Comparison of ENCODE assay signal across 30 cellular contexts in the genomic region with DNA sequence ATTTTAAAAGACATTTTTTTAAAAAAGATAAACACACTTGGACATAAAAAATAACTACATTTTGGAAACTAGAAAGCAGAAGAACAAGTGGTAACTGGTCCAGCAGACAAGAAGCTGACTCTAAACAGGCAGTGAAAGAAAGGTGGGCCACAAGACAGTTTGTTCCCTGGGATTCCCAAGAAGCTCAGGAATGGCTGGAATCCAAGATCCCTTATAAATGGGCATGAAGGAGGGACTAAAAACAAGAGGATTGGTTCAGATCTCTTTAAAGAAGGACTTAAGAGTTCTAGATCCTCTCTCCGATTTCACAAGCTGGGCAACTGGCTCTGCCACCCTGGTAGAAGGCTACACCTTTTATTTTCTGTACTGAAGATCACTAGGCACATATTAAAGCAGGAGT.
"Had no signal": no experiment of that assay in that cellular context is flagged by ENCODE, and none has a peak within 500 bp of the region (broad histone marks: within the 10 kb centered on the region; RNA-seq: fewer than 3 reads in every experiment).

No MANE protein-coding gene starts in this region.

- H3K36me3 ChIP-seq: heart left ventricle, left ventricle myocardium inferior, ovary, right lobe of liver, tibial nerve, WERI-Rb-1 had no signal

- FAIRE-seq: islet of Langerhans had no signal

- DNase-seq: activated CD4-positive, alpha-beta memory T cell treated with anti-CD3 and anti-CD28 coated beads, Interleukin-2, amount 10 ng/mL, durations not matched to agents 7 days and 5 days; activated CD4-positive, alpha-beta T cell treated with anti-CD3 and anti-CD28 coated beads, Interleukin-2, amount 10 ng/mL, durations not matched to agents 24 days and 14 days; activated CD4-positive, CD25-positive, alpha-beta regulatory T cell treated with anti-CD3 and anti-CD28 coated beads, Interleukin-2, amount 50 U/mL, for 72 hours; activated CD8-positive, alpha-beta memory T cell treated with anti-CD3 and anti-CD28 coated beads, Interleukin-2, amount 50 U/mL, for 48 hours; activated gamma-delta T cell treated with Interleukin-2 at 50 U/mL for 16 hours; activated naive CD4-positive, alpha-beta T cell treated with anti-CD3 and anti-CD28 coated beads, Interleukin-2, amount 50 U/mL, for 16 hours; activated T-cell treated with anti-CD3 and anti-CD28 coated beads, Interleukin-2, amount 50 U/mL, for 24 hours; amniotic stem cell; caudate nucleus; cortex of kidney; foreskin fibroblast; heart left ventricle; hypothalamus; left ventricle myocardium inferior; ovary; right lobe of liver; stimulated activated CD4-positive, alpha-beta T cell treated with anti-CD3 and anti-CD28 coated beads, Interleukin-12 subunit alpha, Interleukin-12 subunit beta, amount 100 ng/mL, for 4 hours; stimulated activated CD4-positive, alpha-beta T cell treated with anti-CD3 and anti-CD28 coated beads, Interleukin-4, amount 100 ng/mL, for 1 hour; SW 1271; T-helper 17 cell; T1000; WERI-Rb-1 had no signal

- ATAC-seq: activated T-helper 17 cell treated with anti-CD3 and anti-CD28 coated beads, Interleukin-2, amount 50 U/mL, for 72 hours; esophagus mucosa; heart left ventricle; right lobe of liver; T-helper 17 cell had no signal

- H3K4me3 Mint-ChIP-seq: activated CD4-positive, alpha-beta memory T cell treated with anti-CD3 and anti-CD28 coated beads, Interleukin-2, amount 10 ng/mL, durations not matched to agents 7 days and 5 days; activated CD4-positive, alpha-beta T cell treated with anti-CD3 and anti-CD28 coated beads, Interleukin-2, amount 10 ng/mL, durations not matched to agents 24 days and 14 days; activated T-cell treated with anti-CD3 and anti-CD28 coated beads, Interleukin-2, amount 50 U/mL, for 24 hours; activated T-helper 17 cell treated with anti-CD3 and anti-CD28 coated beads, Interleukin-2, amount 50 U/mL, for 72 hours; nephron; T-helper 17 cell had no signal

- H3K4me3 ChIP-seq: heart left ventricle, left ventricle myocardium inferior, lung, ovary, right lobe of liver, skin epidermis, tibial nerve had no signal

- H3K27ac Mint-ChIP-seq: activated CD4-positive, alpha-beta memory T cell treated with anti-CD3 and anti-CD28 coated beads, Interleukin-2, amount 10 ng/mL, durations not matched to agents 7 days and 5 days; activated CD4-positive, alpha-beta T cell treated with anti-CD3 and anti-CD28 coated beads, Interleukin-2, amount 10 ng/mL, durations not matched to agents 24 days and 14 days; activated T-cell treated with anti-CD3 and anti-CD28 coated beads, Interleukin-2, amount 50 U/mL, for 24 hours; activated T-helper 17 cell treated with anti-CD3 and anti-CD28 coated beads, Interleukin-2, amount 50 U/mL, for 72 hours; nephron; progenitor cell of endocrine pancreas; T-helper 17 cell had no signal

- H3K27me3 ChIP-seq: heart left ventricle, ovary, right lobe of liver, tibial nerve had no signal

- H3K9me3 ChIP-seq: ovary, right lobe of liver, tibial nerve had no signal

- H3K9me3 Mint-ChIP-seq: activated CD4-positive, alpha-beta memory T cell treated with anti-CD3 and anti-CD28 coated beads, Interleukin-2, amount 10 ng/mL, durations not matched to agents 7 days and 5 days; activated CD4-positive, alpha-beta T cell treated with anti-CD3 and anti-CD28 coated beads, Interleukin-2, amount 10 ng/mL, durations not matched to agents 24 days and 14 days; activated T-helper 17 cell treated with anti-CD3 and anti-CD28 coated beads, Interleukin-2, amount 50 U/mL, for 72 hours had no signal

- H3K27me3 Mint-ChIP-seq: activated CD4-positive, alpha-beta memory T cell treated with anti-CD3 and anti-CD28 coated beads, Interleukin-2, amount 10 ng/mL, durations not matched to agents 7 days and 5 days; activated T-cell treated with anti-CD3 and anti-CD28 coated beads, Interleukin-2, amount 50 U/mL, for 24 hours; activated T-helper 17 cell treated with anti-CD3 and anti-CD28 coated beads, Interleukin-2, amount 50 U/mL, for 72 hours; progenitor cell of endocrine pancreas; T-helper 17 cell had no signal

- H3K4me1 Mint-ChIP-seq: activated CD4-positive, alpha-beta memory T cell treated with anti-CD3 and anti-CD28 coated beads, Interleukin-2, amount 10 ng/mL, durations not matched to agents 7 days and 5 days; activated CD4-positive, alpha-beta T cell treated with anti-CD3 and anti-CD28 coated beads, Interleukin-2, amount 10 ng/mL, durations not matched to agents 24 days and 14 days; nephron had no signal

- H3K4me1 ChIP-seq: right lobe of liver had no signal

- H3K27ac ChIP-seq: heart left ventricle, left ventricle myocardium inferior, ovary, right lobe of liver, skin epidermis, tibial nerve, WERI-Rb-1 had no signal
